In the genomic region with DNA sequence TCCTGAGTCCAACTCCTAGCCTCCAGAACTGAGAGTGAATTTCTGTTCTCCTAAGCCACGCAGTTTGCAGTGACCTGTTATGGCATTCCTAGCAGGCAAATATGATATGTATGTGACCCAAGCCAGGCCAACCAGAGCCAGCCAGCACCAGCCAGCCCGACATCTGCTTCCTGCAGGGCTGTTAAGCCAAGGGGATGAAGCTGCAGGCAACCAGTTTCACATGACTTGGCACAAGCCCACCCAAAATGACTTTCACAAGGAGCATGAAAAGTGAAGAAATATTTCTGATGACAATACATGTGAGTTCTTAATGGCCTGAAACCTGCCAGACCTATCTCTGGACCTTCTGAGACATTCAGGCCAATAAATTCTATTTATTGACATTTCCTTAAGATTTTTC, we compare ENCODE assay signal across 20 cellular contexts.
DNase-seq lines count a peak whose midpoint lies in the region; ATAC-seq, FAIRE-seq and TF ChIP-seq lines count a peak whose summit lies in the region.
"Had no signal": no experiment of that assay in that cellular context is flagged by ENCODE, and none has a peak within 500 bp of the region (broad histone marks: within the 10 kb centered on the region; RNA-seq: fewer than 3 reads in every experiment).

No MANE protein-coding gene starts in this region.

- H3K4me1 ChIP-seq in gastroesophageal sphincter: peaks cover 4 to 97% (median 39%) of the 10 kb centered on the region in 3 donors
- H3K4me1 ChIP-seq in small intestine (ENCODE audit: control insufficient read depth in 2 of 2, insufficient read depth in 1 of 2, low read depth in 1 of 2, low read length in 1 of 2): peaks cover 35 to 36% of the 10 kb centered on the region in 2 donors
- H3K4me1 ChIP-seq in colonic mucosa: peaks cover 55% of the 10 kb centered on the region

- TF ChIP-seq POLR2A in gastroesophageal sphincter (IDR thresholded peaks at IDR 0.05): no peak

- CTCF ChIA-PET in RWPE1 (lab: Yijun Ruan, JAX): no interaction called here

- peak overlapping the region in 1 of 2 donors; percentile 26 for H3K9ac ChIP-seq in colonic mucosa (ENCODE audit: low read depth in 2 of 2, low read length in 2 of 2)

- intact Hi-C loops in colonic mucosa (cut with DNase I): no loop called here

- POLR2A ChIA-PET in RWPE1 (lab: Yijun Ruan, JAX; ENCODE audit: low non-redundant PET): no interaction called here

- 40 to 83% methylated on average over 1 of the region's 2 CpGs for WGBS in gastroesophageal sphincter (ENCODE audit: low coverage in 1 of 2), 2 donors
- WGBS in small intestine, 3 donors: 68 to 86% (median 82%) methylated on average over 2 of the region's 2 CpGs

- FAIRE-seq in small intestine (lab: Jason Lieb, UNC): no peak
- FAIRE-seq: endometrium, GM12891 had no signal

- peak overlapping the region; percentile 99 for H3K27ac ChIP-seq in RWPE1
- H3K27ac ChIP-seq in gastroesophageal sphincter: peak overlapping the region in 3 of 4 donors; percentile 89 to 95 (median 90)
- H3K27ac ChIP-seq in small intestine (ENCODE audit: low read depth in 1 of 2, low read length in 1 of 2): peak overlapping the region; percentile 82 to 96
- no peak overlapping the region for H3K27ac ChIP-seq in colonic mucosa
- H3K27ac ChIP-seq: breast epithelium had no signal

- ATAC-seq in gastroesophageal sphincter (peak; percentile 20), HG03196 (IDR thresholded peaks at IDR 0.05; ENCODE audit: unreplicated experiment) (no peak)
- ATAC-seq: SK-N-SH treated with all-trans-retinoic acid at 6 μM for 48 hours had no signal

- TF ChIP-seq CTCF in RWPE1 (conservative IDR thresholded peaks at IDR 0.05; ENCODE audit: low read depth) (no peak), gastroesophageal sphincter (IDR thresholded peaks at IDR 0.05) (no peak), colonic mucosa (IDR thresholded peaks at IDR 0.05) (no peak)

- DNase-seq in AG20443 (ENCODE audit: low spot score): peak; percentile 55
- no peak for DNase-seq in RWPE1 (ENCODE audit: low spot score)
- no peak for DNase-seq in small intestine
- no peak for DNase-seq in NCI-H226
- no peak for DNase-seq in activated effector memory CD4-positive, alpha-beta T cell treated with Interleukin-2 at 50 U/mL for 16 hours
- no peak for DNase-seq in colonic mucosa
- DNase-seq: activated CD4-positive, alpha-beta T cell treated with anti-CD3 and anti-CD28 coated beads for 4 hours; activated naive CD4-positive, alpha-beta T cell treated with anti-CD3 and anti-CD28 coated beads, Interleukin-2, amount 10 ng/mL, durations not matched to agents 7 days and 5 days; amniotic stem cell; HCEC 1CT; NCI-H146; NCI-H526; stimulated activated CD8-positive, alpha-beta memory T cell treated with anti-CD3 and anti-CD28 coated beads, Interleukin-4, amount 100 ng/mL, for 48 hours had no signal

- H3K4me3 ChIP-seq in gastroesophageal sphincter (no peak overlapping the region), small intestine (ENCODE audit: low read depth in 1 of 2, low read length in 2 of 2) (no peak overlapping the region), colonic mucosa (no peak overlapping the region)
- H3K4me3 ChIP-seq: breast epithelium, coronary artery had no signal

- TF ChIP-seq EP300 in gastroesophageal sphincter (IDR thresholded peaks at IDR 0.05): no peak

- H3K27me3 ChIP-seq in gastroesophageal sphincter (no peaks in the 10 kb centered on the region), small intestine (ENCODE audit: control insufficient read depth in 2 of 2, insufficient read depth in 2 of 2, low read length in 2 of 2) (no peaks in the 10 kb centered on the region), colonic mucosa (no peaks in the 10 kb centered on the region)
- H3K27me3 ChIP-seq: breast epithelium had no signal

- H3K36me3 ChIP-seq in gastroesophageal sphincter (no peaks in the 10 kb centered on the region), small intestine (ENCODE audit: control insufficient read depth in 2 of 2, insufficient read depth in 2 of 2, low read length in 2 of 2) (no peaks in the 10 kb centered on the region), colonic mucosa (no peaks in the 10 kb centered on the region)
- H3K36me3 ChIP-seq: breast epithelium had no signal

- H3K9me3 ChIP-seq in gastroesophageal sphincter (no peaks in the 10 kb centered on the region), small intestine (ENCODE audit: control insufficient read depth, low read depth) (no peaks in the 10 kb centered on the region), colonic mucosa (no peaks in the 10 kb centered on the region)
- H3K9me3 ChIP-seq: breast epithelium had no signal
